18 cellular contexts compared by ENCODE assay signal in genomic region chr1:169949139-169949538, GRCh38. TPM values are rescaled to one million over a fixed set of nuclear protein-coding genes. Genes with fewer than 3 reads are reported as not detected.
DNase-seq lines count a peak whose midpoint lies in the region; ATAC-seq, FAIRE-seq and TF ChIP-seq lines count a peak whose summit lies in the region.
"Had no signal": no experiment of that assay in that cellular context is flagged by ENCODE, and none has a peak within 500 bp of the region (broad histone marks: within the 10 kb centered on the region; RNA-seq: fewer than 3 reads in every experiment).

No MANE protein-coding gene starts in this region.

- H3K36me3 ChIP-seq in adrenal gland (replicated peaks in 1 of 2), result no peaks in the 10 kb centered on the region

- H3K27me3 Mint-ChIP-seq in immature natural killer cell (ENCODE audit: low read depth in 3 of 3), result no peaks in the 10 kb centered on the region
- H3K27me3 Mint-ChIP-seq: T-helper 17 cell, type B pancreatic cell had no signal

- no peaks in the 10 kb centered on the region for H3K9me3 ChIP-seq in adrenal gland (replicated peaks in 1 of 3)
- H3K9me3 ChIP-seq: BLaER1 treated with 17β-estradiol and CSF1 and Interleukin-3, amounts not matched to agents 10 nM and 100 nM; gastrocnemius medialis had no signal

- H3K9me3 Mint-ChIP-seq in immature natural killer cell, result no peaks in the 10 kb centered on the region
- H3K9me3 Mint-ChIP-seq: nephron, type B pancreatic cell had no signal

- TF ChIP-seq POLR2A in H54 (IDR thresholded peaks at IDR 0.05; ENCODE audit: low read depth, low read length) (no peak), adrenal gland (IDR thresholded peaks at IDR 0.05) (no peak)

- intact Hi-C loops in adrenal gland (cut with DNase I), result no loop called here

- peak; percentile 24 for DNase-seq in AG08395 (ENCODE audit: low spot score)
- no peak for DNase-seq in H54 (ENCODE audit: insufficient read length, low spot score)
- DNase-seq in amniotic epithelial cell (ENCODE audit: low read depth), result peak; percentile 63
- DNase-seq in fibroblast of the aortic adventitia (ENCODE audit: low read depth), result peak; percentile 54
- DNase-seq in immature natural killer cell, result no peak
- DNase-seq in adrenal gland, result no peak
- DNase-seq: gastrocnemius medialis; NCI-H187; NCI-H524; SHP77 treated with DMSO at 0.1 percent for 48 hours; stimulated activated naive CD4-positive, alpha-beta T cell treated with Interleukin-2 at 50 U/mL for 16 hours; T-helper 17 cell had no signal

- no peaks in the 10 kb centered on the region for H3K4me1 ChIP-seq in adrenal gland (replicated peaks in 1 of 2)
- H3K4me1 ChIP-seq: BLaER1 treated with 17β-estradiol and CSF1 and Interleukin-3, amounts not matched to agents 10 nM and 100 nM; gastrocnemius medialis had no signal

- no peak overlapping the region for H3K27ac ChIP-seq in adrenal gland
- H3K27ac ChIP-seq: 22Rv1; BLaER1 treated with 17β-estradiol and CSF1 and Interleukin-3, amounts not matched to agents 10 nM and 100 nM; gastrocnemius medialis had no signal

- H3K4me1 Mint-ChIP-seq in immature natural killer cell, result no peaks in the 10 kb centered on the region
- H3K4me1 Mint-ChIP-seq: T-helper 17 cell had no signal

- FAIRE-seq in H54 (lab: Jason Lieb, UNC), result peak; percentile 48

- no peak overlapping the region for H3K4me3 Mint-ChIP-seq in immature natural killer cell
- H3K4me3 Mint-ChIP-seq: nephron, T-helper 17 cell, type B pancreatic cell had no signal

- ATAC-seq in HG03025 (IDR thresholded peaks at IDR 0.05; ENCODE audit: low FRiP score, unreplicated experiment), result no peak
- no peak for ATAC-seq in GM21360 (IDR thresholded peaks at IDR 0.05; ENCODE audit: unreplicated experiment)
- ATAC-seq: gastrocnemius medialis, T-helper 17 cell had no signal

- H3K36me3 Mint-ChIP-seq in immature natural killer cell, result peaks cover 4 to 17% (median 12%) of the 10 kb centered on the region in 3 donors

- TF ChIP-seq CTCF in fibroblast of the aortic adventitia (IDR thresholded peaks at IDR 0.05; ENCODE audit: insufficient read depth, low read length) (no peak), adrenal gland (IDR thresholded peaks at IDR 0.05) (no peak)

- no peaks in the 10 kb centered on the region for H3K27me3 ChIP-seq in adrenal gland
- H3K27me3 ChIP-seq: BLaER1 treated with 17β-estradiol and CSF1 and Interleukin-3, amounts not matched to agents 10 nM and 100 nM; gastrocnemius medialis had no signal

- H3K4me3 ChIP-seq in fibroblast of the aortic adventitia (ENCODE audit: low read depth, low read length), result no peak overlapping the region
- H3K4me3 ChIP-seq in adrenal gland, result no peak overlapping the region
- H3K4me3 ChIP-seq: BLaER1 treated with 17β-estradiol and CSF1 and Interleukin-3, amounts not matched to agents 10 nM and 100 nM; gastrocnemius medialis had no signal

- H3K27ac Mint-ChIP-seq in immature natural killer cell, result no peak overlapping the region
- H3K27ac Mint-ChIP-seq: nephron, T-helper 17 cell, type B pancreatic cell had no signal

RNA-seq across cellular contexts. Expression of gene SCYL3, which starts 55.4 kb away (rescaled TPM):
- 9.6 and 12.7 TPM in 2 replicates for total RNA-seq in fibroblast of the aortic adventitia (ENCODE audit: low replicate concordance)
- polyA plus RNA-seq in immature natural killer cell, result 10 to 100 TPM in 1 of 3 donors, 1 to 10 TPM in 2; 6.1 to 13.1 (median 6.8) TPM
- 10 to 100 TPM in 5 of 8 donors, 1 to 10 TPM in 3; 3.5 to 15.0 (median 11.0) TPM for total RNA-seq in adrenal gland
- polyA plus RNA-seq in adrenal gland, result 10 to 100 TPM in 1 of 3 donors, 1 to 10 TPM in 2; 3.4 to 10.1 (median 5.0) TPM

Comparison
In these comparisons a context has a peak if more than half of its experiments do, and no peak if none do; other contexts are left out.
1. DNase-seq: peak in AG08395 (single experiment), amniotic epithelial cell (single experiment) and fibroblast of the aortic adventitia (single experiment); none in H54 (single experiment), immature natural killer cell (0 of 3) and adrenal gland (0 of 7).